6 cellular contexts compared by ENCODE assay signal in the genomic region with DNA sequence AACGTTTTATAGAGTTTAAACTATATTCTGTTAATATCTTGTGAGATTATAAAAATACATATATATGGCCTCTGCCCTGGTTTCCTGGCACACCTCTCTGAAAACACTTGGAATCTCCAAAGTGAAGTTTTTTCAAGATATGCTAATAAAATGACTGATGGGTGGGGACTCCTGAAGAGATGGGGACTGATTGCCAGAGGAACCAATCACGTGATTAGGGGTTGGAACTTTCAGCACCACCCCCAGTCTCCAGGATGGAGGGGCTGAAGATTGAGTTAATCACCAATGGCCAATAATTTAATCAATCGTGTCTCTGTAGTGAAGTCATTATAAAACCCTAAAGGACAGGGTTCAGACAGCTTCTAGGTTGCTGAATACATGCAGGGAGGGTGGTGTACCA.
"Had no signal": no experiment of that assay in that cellular context is flagged by ENCODE, and none has a peak within 500 bp of the region (broad histone marks: within the 10 kb centered on the region; RNA-seq: fewer than 3 reads in every experiment).

No MANE protein-coding gene starts in this region.

- H3K4me3 Mint-ChIP-seq: HFFc6 had no signal

- H3K27ac Mint-ChIP-seq: HFFc6 had no signal

- H3K4me3 ChIP-seq: GM23248, HAP-1 had no signal

- ATAC-seq: HCT116 had no signal

- H3K4me1 ChIP-seq: HAP-1 had no signal

- H3K27ac ChIP-seq: GM23248, KMS-11 had no signal

- DNase-seq: GM23248, HFFc6, KBM-7 had no signal

- H3K9me3 ChIP-seq: HAP-1 had no signal

- H3K9me3 Mint-ChIP-seq: HFFc6 had no signal

- H2AFZ ChIP-seq: GM23248 had no signal

- H3K36me3 ChIP-seq: HAP-1 had no signal

- H3K4me2 ChIP-seq: KMS-11 had no signal
